22 cellular contexts compared by ENCODE assay signal in the genomic region with DNA sequence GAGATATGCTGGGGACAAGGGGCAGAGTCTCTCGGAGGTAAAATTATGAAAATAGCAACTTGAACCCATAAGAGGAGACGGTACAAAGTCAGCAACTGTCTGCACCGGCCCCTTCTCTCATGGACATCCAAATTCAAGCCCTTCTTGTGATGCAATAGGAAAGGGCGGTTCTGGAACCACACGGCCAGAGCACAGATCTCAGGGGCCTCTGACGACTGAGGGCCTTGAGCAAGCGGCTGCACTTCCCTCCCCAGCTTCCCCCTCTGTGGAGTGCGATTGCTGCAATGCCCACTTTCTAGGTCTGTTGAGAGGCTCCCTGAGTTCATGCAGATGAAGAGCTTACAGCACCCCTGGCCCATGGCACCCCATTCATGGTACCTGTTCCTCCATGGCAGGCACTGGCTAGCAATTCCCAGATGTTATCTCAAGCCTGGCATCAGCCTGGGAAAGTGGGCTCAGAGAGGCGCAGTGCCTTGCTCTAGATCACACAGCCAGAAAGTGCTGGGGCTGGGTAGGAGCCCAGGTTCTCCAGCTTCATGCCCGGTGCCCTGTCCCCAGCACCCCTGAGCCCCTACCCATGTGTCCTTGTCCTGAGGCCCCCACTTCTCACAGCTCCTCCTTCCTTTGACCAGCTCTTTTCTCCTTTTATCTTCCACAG. TPM values are rescaled to one million over a fixed set of nuclear protein-coding genes. Genes with fewer than 3 reads are reported as not detected.
A peak's percentile ranks its signal among the peaks of the same experiment; 100 is the strongest.
DNase-seq lines count a peak whose midpoint lies in the region; ATAC-seq and TF ChIP-seq lines count a peak whose summit lies in the region.
"Had no signal": no experiment of that assay in that cellular context is flagged by ENCODE, and none has a peak within 500 bp of the region (broad histone marks: within the 10 kb centered on the region; RNA-seq: fewer than 3 reads in every experiment).

No MANE protein-coding gene starts in this region.

- no peak for TF ChIP-seq POLR2A in heart left ventricle (IDR thresholded peaks at IDR 0.05)

- no peak overlapping the region for H3K4me3 Mint-ChIP-seq in nephron progenitor cell
- H3K4me3 Mint-ChIP-seq: activated naive CD8-positive, alpha-beta T cell treated with anti-CD3 and anti-CD28 coated beads, Interleukin-2, amount 10 ng/mL, durations not matched to agents 7 days and 5 days; brain had no signal

- intact Hi-C loops in PC-9 (cut with micrococcal nuclease; ENCODE audit: unreplicated experiment): loop anchor here (1.0 kb wide), 1 partner anchor 9 kb away; no protein-coding TSS in a partner anchor
- intact Hi-C loops in heart left ventricle (cut with DNase I): no loop called here

- H3K27ac Mint-ChIP-seq in nephron progenitor cell: no peak overlapping the region
- no peak overlapping the region for H3K27ac Mint-ChIP-seq in activated naive CD4-positive, alpha-beta T cell treated with anti-CD3 and anti-CD28 coated beads, Interleukin-2, amount 50 U/mL, for 72 hours
- H3K27ac Mint-ChIP-seq: activated naive CD8-positive, alpha-beta T cell treated with anti-CD3 and anti-CD28 coated beads, Interleukin-2, amount 10 ng/mL, durations not matched to agents 7 days and 5 days; brain had no signal

- CTCF ChIA-PET in HEK293 (lab: Yijun Ruan, JAX) (interaction anchor here (1.4 kb wide), 1 partner anchor 124 kb away, joined by 3 read pairs; no protein-coding TSS in a partner anchor), PC-9 (lab: Charles Lee) (interaction anchor here (0.5 to 0.6 kb wide), 2 partner anchors 44 to 561 kb away, joined by 4 to 9 read pairs; no protein-coding TSS in a partner anchor)

- WGBS in heart left ventricle, 4 donors: 67 to 83% (median 69%) methylated on average over 6 to 10 of the region's 10 CpGs

- H3K4me3 ChIP-seq in HEK293 (ENCODE audit: low read depth, low read length) (no peak overlapping the region), PC-9 (no peak overlapping the region), heart left ventricle (no peak overlapping the region), neutrophil (ENCODE audit: low read depth in 1 of 2, low read length in 1 of 2) (peak overlapping the region; percentile 12 to 45), brain microvascular endothelial cell (ENCODE audit: low read depth, low read length) (no peak overlapping the region)
- H3K4me3 ChIP-seq: coronary artery, heart right ventricle, K562, SK-N-MC, thoracic aorta had no signal

- H3K27ac ChIP-seq in HEK293 (ENCODE audit: extremely low read depth, low read depth, low read length): no peak overlapping the region
- H3K27ac ChIP-seq in PC-9: peak overlapping the region; percentile 95
- H3K27ac ChIP-seq in heart left ventricle: peak overlapping the region in 1 of 12 donors; percentile 66
- H3K27ac ChIP-seq in neutrophil: peak overlapping the region; percentile 96
- no peak overlapping the region for H3K27ac ChIP-seq in brain microvascular endothelial cell
- H3K27ac ChIP-seq: coronary artery, SK-N-MC, thoracic aorta had no signal

- H3K4me1 ChIP-seq in HEK293 (ENCODE audit: control insufficient read depth, insufficient read depth, low read length): no peaks in the 10 kb centered on the region
- peaks cover 25% of the 10 kb centered on the region for H3K4me1 ChIP-seq in PC-9 (replicated peaks; ENCODE audit: insufficient read depth)
- H3K4me1 ChIP-seq in heart left ventricle: peaks cover 0 to 8% (median 0%) of the 10 kb centered on the region in 12 donors
- peaks cover 63 to 64% of the 10 kb centered on the region in 2 experiments for H3K4me1 ChIP-seq in neutrophil (ENCODE audit: control insufficient read depth in 1 of 2, insufficient read depth in 1 of 2, low read depth in 1 of 2, low read length in 1 of 2)

- no peaks in the 10 kb centered on the region for H3K4me1 Mint-ChIP-seq in nephron progenitor cell
- H3K4me1 Mint-ChIP-seq: activated naive CD8-positive, alpha-beta T cell treated with anti-CD3 and anti-CD28 coated beads, Interleukin-2, amount 10 ng/mL, durations not matched to agents 7 days and 5 days had no signal

- no TSS peak for BruUV-seq in PC-9 (replicated peaks; lab: Mats Ljungman, UMichigan)

- H3K27me3 ChIP-seq in PC-9 (ENCODE audit: insufficient read depth, low read depth) (no peaks in the 10 kb centered on the region), heart left ventricle (peaks cover 0 to 30% (median 3%) of the 10 kb centered on the region in 9 donors), neutrophil (peaks cover 4% of the 10 kb centered on the region), brain microvascular endothelial cell (replicated peaks) (peaks cover 2% of the 10 kb centered on the region)

- peak in 3 of 4 donors; percentile 24 to 81 (median 50) for ATAC-seq in heart left ventricle
- no peak for ATAC-seq in activated naive CD4-positive, alpha-beta T cell treated with anti-CD3 and anti-CD28 coated beads, Interleukin-2, amount 50 U/mL, for 72 hours
- ATAC-seq: HCT116, K562, PC-3 had no signal

- H2AFZ ChIP-seq in PC-9: no peak overlapping the region

- H3K9me2 ChIP-seq in PC-9 (ENCODE audit: insufficient read depth): no peaks in the 10 kb centered on the region

- POLR2A ChIA-PET in HEK293 (lab: Yijun Ruan, JAX) (no interaction called here), PC-9 (lab: Charles Lee; ENCODE audit: unreplicated experiment) (no interaction called here)

- no peak for DNase-seq in PC-9
- DNase-seq in heart left ventricle: peak in 3 of 5 donors; percentile 36 to 47 (median 37)
- no peak for DNase-seq in nephron progenitor cell
- no peak for DNase-seq in brain microvascular endothelial cell
- no peak for DNase-seq in NCI-H1105 treated with DMSO at 0.1 percent for 48 hours (lab: John Stamatoyannopoulos, UW)
- no peak for DNase-seq in activated naive CD4-positive, alpha-beta T cell treated with anti-CD3 and anti-CD28 coated beads, Interleukin-2, amount 50 U/mL, for 72 hours (ENCODE audit: low spot score in 2 of 2)
- DNase-seq: activated CD4-positive, CD25-positive, alpha-beta regulatory T cell treated with anti-CD3 and anti-CD28 coated beads, Interleukin-2, amount 50 U/mL, for 72 hours; activated naive CD8-positive, alpha-beta T cell treated with anti-CD3 and anti-CD28 coated beads, Interleukin-2, amount 10 ng/mL, durations not matched to agents 7 days and 5 days; DMS79 treated with DMSO at 0.1 percent for 48 hours; NCI-H1092 treated with DMSO at 0.1 percent for 48 hours; PC-3; stimulated activated CD4-positive, alpha-beta T cell treated with anti-CD3 and anti-CD28 coated beads, Interleukin-15, amount 100 ng/mL, for 24 hours; T-helper 9 cell had no signal

- H3K27me3 Mint-ChIP-seq in nephron progenitor cell (ENCODE audit: low read depth, poor library complexity): no peaks in the 10 kb centered on the region

- H4K20me1 ChIP-seq in PC-9 (ENCODE audit: insufficient read depth): no peaks in the 10 kb centered on the region

- peak overlapping the region; percentile 52; the same call in 1 of the 2 replicates for H3K4me2 ChIP-seq in PC-9

- in situ Hi-C loops in brain microvascular endothelial cell (cut with HindIII; ENCODE audit: low pct_ligation_motif_present, low sequenced_read_pairs): no loop called here

- H3K36me3 Mint-ChIP-seq in nephron progenitor cell (ENCODE audit: low read depth): no peaks in the 10 kb centered on the region
- no peaks in the 10 kb centered on the region for H3K36me3 Mint-ChIP-seq in activated naive CD4-positive, alpha-beta T cell treated with anti-CD3 and anti-CD28 coated beads, Interleukin-2, amount 50 U/mL, for 72 hours
- H3K36me3 Mint-ChIP-seq: activated naive CD8-positive, alpha-beta T cell treated with anti-CD3 and anti-CD28 coated beads, Interleukin-2, amount 10 ng/mL, durations not matched to agents 7 days and 5 days had no signal

- no peaks in the 10 kb centered on the region for H3K79me2 ChIP-seq in PC-9 (ENCODE audit: low read depth)

- H3K9me3 ChIP-seq in HEK293 (ENCODE audit: control insufficient read depth, insufficient read depth, low read depth, low read length): no peaks in the 10 kb centered on the region
- H3K9me3 ChIP-seq in PC-9 (ENCODE audit: insufficient read depth, low read depth): no peaks in the 10 kb centered on the region
- H3K9me3 ChIP-seq in heart left ventricle: no peaks in the 10 kb centered on the region
- no peaks in the 10 kb centered on the region for H3K9me3 ChIP-seq in neutrophil
- H3K9me3 ChIP-seq: heart right ventricle, thoracic aorta had no signal

- no peaks in the 10 kb centered on the region for H3K9me3 Mint-ChIP-seq in nephron progenitor cell
- H3K9me3 Mint-ChIP-seq in activated naive CD4-positive, alpha-beta T cell treated with anti-CD3 and anti-CD28 coated beads, Interleukin-2, amount 50 U/mL, for 72 hours: no peaks in the 10 kb centered on the region
- H3K9me3 Mint-ChIP-seq: activated naive CD8-positive, alpha-beta T cell treated with anti-CD3 and anti-CD28 coated beads, Interleukin-2, amount 10 ng/mL, durations not matched to agents 7 days and 5 days; brain had no signal

- H3F3A ChIP-seq in PC-9 (ENCODE audit: insufficient read depth, low read depth): peaks cover 17% of the 10 kb centered on the region; the same call in 1 of the 2 replicates

- H3K36me3 ChIP-seq in HEK293 (ENCODE audit: control insufficient read depth in 2 of 2, insufficient read depth in 1 of 2, low read length in 2 of 2) (no peaks in the 10 kb centered on the region), PC-9 (ENCODE audit: low read depth) (no peaks in the 10 kb centered on the region), heart left ventricle (no peaks in the 10 kb centered on the region), neutrophil (no peaks in the 10 kb centered on the region), brain microvascular endothelial cell (replicated peaks) (no peaks in the 10 kb centered on the region)
- H3K36me3 ChIP-seq: heart right ventricle, thoracic aorta had no signal

- TF ChIP-seq CTCF in HEK293 (tag by site-specific recombination; IDR thresholded peaks at IDR 0.05): no peak
- no peak for TF ChIP-seq CTCF in PC-9 (conservative IDR thresholded peaks at IDR 0.05)
- no peak for TF ChIP-seq CTCF in heart left ventricle (IDR thresholded peaks at IDR 0.05)
- TF ChIP-seq CTCF in neutrophil (IDR thresholded peaks at IDR 0.05): peak; percentile 19
- TF ChIP-seq CTCF in nephron progenitor cell (IDR thresholded peaks at IDR 0.05): no peak
- TF ChIP-seq CTCF in brain microvascular endothelial cell (IDR thresholded peaks at IDR 0.05; ENCODE audit: low read depth, low read length, missing control alignments): no peak

TF ChIP-seq in HEK293, 187 proteins besides CTCF, POLR2A, EP300 and RAD21 (continues in another document):
- no peak for TF ChIP-seq ZBTB48 (tag by site-specific recombination; IDR thresholded peaks at IDR 0.05)
- 0 out of 2 replicates have a peak, but pooled peaks have one; percentile 13 for TF ChIP-seq ZNF707 (tag by site-specific recombination; IDR thresholded peaks at IDR 0.05)
- no peak for TF ChIP-seq ZBTB1 (tag by site-specific recombination; IDR thresholded peaks at IDR 0.05)

RNA-seq across cellular contexts. Expression of gene CPLX2, which starts 17.7 kb away (rescaled TPM):
- total RNA-seq in PC-9 (2021) (not detected in 2 replicates), heart left ventricle (not detected)
- not detected for polyA plus RNA-seq in heart left ventricle
- not detected for total RNA-seq in activated naive CD4-positive, alpha-beta T cell treated with anti-CD3 and anti-CD28 coated beads, Interleukin-2, amount 50 U/mL, for 72 hours
- total RNA-seq: activated naive CD8-positive, alpha-beta T cell treated with anti-CD3 and anti-CD28 coated beads, Interleukin-2, amount 10 ng/mL, durations not matched to agents 7 days and 5 days; heart right ventricle; K562; thoracic aorta had no signal
- polyA plus RNA-seq: K562 had no signal

Comparison
In these comparisons a context has a peak if more than half of its experiments do, and no peak if none do; other contexts are left out.
1. H3K27ac ChIP-seq: peak in PC-9 (single experiment) and neutrophil (single experiment); none in HEK293 (single experiment) and brain microvascular endothelial cell (single experiment).
2. H3K4me3 ChIP-seq: peak in neutrophil (2 of 2); none in HEK293 (single experiment), PC-9 (single experiment), heart left ventricle (0 of 12) and brain microvascular endothelial cell (single experiment).
3. DNase-seq: peak in heart left ventricle (3 of 5); none in PC-9 (0 of 2), nephron progenitor cell (single experiment), brain microvascular endothelial cell (single experiment), NCI-H1105 treated with DMSO at 0.1 percent for 48 hours (single experiment) and activated naive CD4-positive, alpha-beta T cell treated with anti-CD3 and anti-CD28 coated beads, Interleukin-2, amount 50 U/mL, for 72 hours (0 of 2).
4. ATAC-seq: peak in heart left ventricle (3 of 4); none in activated naive CD4-positive, alpha-beta T cell treated with anti-CD3 and anti-CD28 coated beads, Interleukin-2, amount 50 U/mL, for 72 hours (0 of 2).